14 cellular contexts compared by ENCODE assay signal in genomic region chr10:7340179-7340874, GRCh38.
DNase-seq lines count a peak whose midpoint lies in the region; ATAC-seq and TF ChIP-seq lines count a peak whose summit lies in the region.
"Had no signal": no experiment of that assay in that cellular context is flagged by ENCODE, and none has a peak within 500 bp of the region (broad histone marks: within the 10 kb centered on the region; RNA-seq: fewer than 3 reads in every experiment).

No MANE protein-coding gene starts in this region.

- ATAC-seq in WTC11 (no peak), GM21786 (IDR thresholded peaks at IDR 0.05; ENCODE audit: unreplicated experiment) (no peak), GM18517 (IDR thresholded peaks at IDR 0.05; ENCODE audit: unreplicated experiment) (no peak)

- H3K4me2 ChIP-seq in smooth muscle cell, result no peak overlapping the region

- peaks cover 41% of the 10 kb centered on the region for H3K4me1 Mint-ChIP-seq in activated CD4-positive, alpha-beta memory T cell treated with anti-CD3 and anti-CD28 coated beads for 36 hours (ENCODE audit: low read depth)
- peaks cover 20% of the 10 kb centered on the region for H3K4me1 Mint-ChIP-seq in activated CD4-positive, alpha-beta memory T cell treated with anti-CD3 and anti-CD28 coated beads, Interleukin-2, amount 10 ng/mL, durations not matched to agents 7 days and 5 days
- peaks cover 28% of the 10 kb centered on the region for H3K4me1 Mint-ChIP-seq in WTC11

- H3K36me3 Mint-ChIP-seq in activated CD4-positive, alpha-beta memory T cell treated with anti-CD3 and anti-CD28 coated beads for 36 hours, result peaks cover 28% of the 10 kb centered on the region
- H3K36me3 Mint-ChIP-seq in activated CD4-positive, alpha-beta memory T cell treated with anti-CD3 and anti-CD28 coated beads, Interleukin-2, amount 10 ng/mL, durations not matched to agents 7 days and 5 days (ENCODE audit: low read depth), result peaks cover 34% of the 10 kb centered on the region
- peaks cover 33% of the 10 kb centered on the region for H3K36me3 Mint-ChIP-seq in WTC11

- peaks cover 6% of the 10 kb centered on the region for H3K9me3 Mint-ChIP-seq in activated CD4-positive, alpha-beta memory T cell treated with anti-CD3 and anti-CD28 coated beads for 36 hours
- H3K9me3 Mint-ChIP-seq in activated CD4-positive, alpha-beta memory T cell treated with anti-CD3 and anti-CD28 coated beads, Interleukin-2, amount 10 ng/mL, durations not matched to agents 7 days and 5 days, result peaks cover 4% of the 10 kb centered on the region
- H3K9me3 Mint-ChIP-seq in WTC11, result peaks cover 23% of the 10 kb centered on the region

- intact Hi-C loops in activated CD4-positive, alpha-beta memory T cell treated with anti-CD3 and anti-CD28 coated beads for 36 hours (cut with micrococcal nuclease), result no loop called here

- no peak overlapping the region for H3K9ac ChIP-seq in smooth muscle cell (ENCODE audit: low read depth)

- H3K4me1 ChIP-seq in smooth muscle cell (ENCODE audit: low read depth), result no peaks in the 10 kb centered on the region

- no peaks in the 10 kb centered on the region for H3K36me3 ChIP-seq in smooth muscle cell (ENCODE audit: low read depth)
- H3K36me3 ChIP-seq: prostate gland had no signal

- H2AFZ ChIP-seq in smooth muscle cell (ENCODE audit: low read depth), result no peak overlapping the region

- H3K4me3 ChIP-seq in fibroblast of the aortic adventitia (ENCODE audit: low read depth, low read length), result no peak overlapping the region
- no peak overlapping the region for H3K4me3 ChIP-seq in smooth muscle cell
- H3K4me3 ChIP-seq: prostate gland had no signal

- H3F3A ChIP-seq in smooth muscle cell (ENCODE audit: low read depth), result no peaks in the 10 kb centered on the region

- no peaks in the 10 kb centered on the region for H4K20me1 ChIP-seq in smooth muscle cell (ENCODE audit: low read depth)

- H3K27me3 Mint-ChIP-seq in activated CD4-positive, alpha-beta memory T cell treated with anti-CD3 and anti-CD28 coated beads for 36 hours, result no peaks in the 10 kb centered on the region
- H3K27me3 Mint-ChIP-seq in activated CD4-positive, alpha-beta memory T cell treated with anti-CD3 and anti-CD28 coated beads, Interleukin-2, amount 10 ng/mL, durations not matched to agents 7 days and 5 days, result no peaks in the 10 kb centered on the region
- no peaks in the 10 kb centered on the region for H3K27me3 Mint-ChIP-seq in WTC11 (ENCODE audit: low read depth)

- peak overlapping the region; percentile 15 for H3K27ac Mint-ChIP-seq in activated CD4-positive, alpha-beta memory T cell treated with anti-CD3 and anti-CD28 coated beads for 36 hours
- no peak overlapping the region for H3K27ac Mint-ChIP-seq in activated CD4-positive, alpha-beta memory T cell treated with anti-CD3 and anti-CD28 coated beads, Interleukin-2, amount 10 ng/mL, durations not matched to agents 7 days and 5 days
- peak overlapping the region; percentile 69; the same call in 1 of the 2 replicates for H3K27ac Mint-ChIP-seq in WTC11

- no peak overlapping the region for H3K27ac ChIP-seq in smooth muscle cell (ENCODE audit: low read depth)
- H3K27ac ChIP-seq: VCaP had no signal

- no peak overlapping the region for H3K4me3 Mint-ChIP-seq in activated CD4-positive, alpha-beta memory T cell treated with anti-CD3 and anti-CD28 coated beads for 36 hours
- no peak overlapping the region for H3K4me3 Mint-ChIP-seq in activated CD4-positive, alpha-beta memory T cell treated with anti-CD3 and anti-CD28 coated beads, Interleukin-2, amount 10 ng/mL, durations not matched to agents 7 days and 5 days
- no peak overlapping the region for H3K4me3 Mint-ChIP-seq in WTC11

- no peaks in the 10 kb centered on the region for H3K9me3 ChIP-seq in smooth muscle cell (replicated peaks; ENCODE audit: low read depth)
- H3K9me3 ChIP-seq: prostate gland had no signal

- 74% methylated on average over 10 of the region's 10 CpGs for WGBS in smooth muscle cell (ENCODE audit: low lambda C conversion rate)

- H3K79me2 ChIP-seq in smooth muscle cell (ENCODE audit: low read depth), result no peaks in the 10 kb centered on the region

- CTCF ChIA-PET in activated CD4-positive, alpha-beta memory T cell treated with anti-CD3 and anti-CD28 coated beads for 36 hours (lab: Charles Lee), result no interaction called here
- CTCF ChIA-PET in activated CD4-positive, alpha-beta memory T cell treated with anti-CD3 and anti-CD28 coated beads, Interleukin-2, amount 10 ng/mL, durations not matched to agents 7 days and 5 days (lab: Charles Lee), result interaction anchor here (0.6 to 0.7 kb wide), 2 partner anchors 47 to 286 kb away, joined by 3 read pairs; no protein-coding TSS in a partner anchor
- CTCF ChIA-PET in WTC11 (lab: Charles Lee), result interaction anchor here (0.5 to 1.3 kb wide), 4 partner anchors 23 to 219 kb away, joined by 3 to 4 read pairs (median 4); no protein-coding TSS in a partner anchor

- no peak for TF ChIP-seq CTCF in WTC11 (IDR thresholded peaks at IDR 0.05)
- TF ChIP-seq CTCF in fibroblast of the aortic adventitia (IDR thresholded peaks at IDR 0.05; ENCODE audit: insufficient read depth, low read length), result no peak
- no peak for TF ChIP-seq CTCF in smooth muscle cell (IDR thresholded peaks at IDR 0.05; ENCODE audit: borderline replicate concordance, insufficient read depth, poor library complexity, severe bottlenecking)

- POLR2A ChIA-PET in activated CD4-positive, alpha-beta memory T cell treated with anti-CD3 and anti-CD28 coated beads for 36 hours (lab: Charles Lee), result no interaction called here
- POLR2A ChIA-PET in activated CD4-positive, alpha-beta memory T cell treated with anti-CD3 and anti-CD28 coated beads, Interleukin-2, amount 10 ng/mL, durations not matched to agents 7 days and 5 days (lab: Charles Lee), result interaction anchor here (0.7 kb wide), 1 partner anchor 144 kb away, joined by 3 read pairs; no protein-coding TSS in a partner anchor
- POLR2A ChIA-PET in WTC11 (lab: Charles Lee), result interaction anchor here (0.6 kb wide), 6 partner anchors 10 to 932 kb away, joined by 3 to 4 read pairs (median 3); no protein-coding TSS in a partner anchor

- H3K27me3 ChIP-seq in smooth muscle cell (ENCODE audit: low read depth), result no peaks in the 10 kb centered on the region

- no peak for DNase-seq in activated CD4-positive, alpha-beta memory T cell treated with anti-CD3 and anti-CD28 coated beads for 36 hours
- no peak for DNase-seq in activated CD4-positive, alpha-beta memory T cell treated with anti-CD3 and anti-CD28 coated beads, Interleukin-2, amount 10 ng/mL, durations not matched to agents 7 days and 5 days
- no peak for DNase-seq in WTC11 (ENCODE audit: low spot score)
- peak; percentile 0 for DNase-seq in fibroblast of the aortic adventitia (ENCODE audit: low read depth)
- DNase-seq in pons (ENCODE audit: low spot score), result peak; percentile 57
- DNase-seq in smooth muscle cell (lab: John Stamatoyannopoulos, UW; ENCODE audit: unreplicated experiment), result no peak
- DNase-seq: COR-L47, Karpas-422, NCI-H1694 treated with DMSO at 0.1 percent for 48 hours, NCI-H510A had no signal

TF ChIP-seq in WTC11, 78 proteins besides CTCF, POLR2A, EP300 and RAD21:
- no peak for TF ChIP-seq ARID4B (CRISPR knock-in tag; IDR thresholded peaks at IDR 0.05; ENCODE audit: borderline replicate concordance)

Comparison
In these comparisons a context has a peak if more than half of its experiments do, and no peak if none do; other contexts are left out.
1. DNase-seq: peak in fibroblast of the aortic adventitia (single experiment) and pons (single experiment); none in activated CD4-positive, alpha-beta memory T cell treated with anti-CD3 and anti-CD28 coated beads for 36 hours (single experiment), activated CD4-positive, alpha-beta memory T cell treated with anti-CD3 and anti-CD28 coated beads, Interleukin-2, amount 10 ng/mL, durations not matched to agents 7 days and 5 days (single experiment), WTC11 (single experiment) and smooth muscle cell (single experiment).